Comparison of ENCODE assay signal across 9 cellular contexts in genomic region chr2:26724004-26724750, GRCh38. TPM values are rescaled to one million over a fixed set of nuclear protein-coding genes. Genes with fewer than 3 reads are reported as not detected.
DNase-seq lines count a peak whose midpoint lies in the region; FAIRE-seq and TF ChIP-seq lines count a peak whose summit lies in the region.
"Had no signal": no experiment of that assay in that cellular context is flagged by ENCODE, and none has a peak within 500 bp of the region (broad histone marks: within the 10 kb centered on the region; RNA-seq: fewer than 3 reads in every experiment).

No MANE protein-coding gene starts in this region.

- H3K4me1 ChIP-seq in BE2C (peaks cover 45% of the 10 kb centered on the region), ovary (ENCODE audit: insufficient read depth) (peaks cover 48% of the 10 kb centered on the region)

- peak overlapping the region; percentile 35 to 69 for H3K27ac ChIP-seq in ovary

- H3K9me3 ChIP-seq in BE2C (no peaks in the 10 kb centered on the region), ovary (no peaks in the 10 kb centered on the region)

- WGBS in ovary, 3 donors = 13 to 22% (median 17%) methylated on average over 14 of the region's 14 CpGs

- H3K4me3 ChIP-seq in BE2C (ENCODE audit: low read depth, low read length) (no peak overlapping the region), fibroblast of mammary gland (ENCODE audit: control insufficient read depth, low read depth, low read length) (no peak overlapping the region), ovary (no peak overlapping the region)

- peak; percentile 66 for DNase-seq in BE2C
- peak; percentile 67 for DNase-seq in RKO (ENCODE audit: low spot score)
- DNase-seq in fibroblast of mammary gland (ENCODE audit: low read depth) = peak; percentile 92
- peak; percentile 79 to 89 (median 85) for DNase-seq in ovary
- DNase-seq in NCI-H510A treated with DMSO at 0.1 percent for 48 hours (lab: John Stamatoyannopoulos, UW) = no peak
- no peak for DNase-seq in D721Med (ENCODE audit: insufficient read length, low spot score)
- no peak for DNase-seq in NCI-H524 treated with DMSO at 0.1 percent for 48 hours (lab: John Stamatoyannopoulos, UW)
- no peak for DNase-seq in activated CD4-positive, alpha-beta T cell treated with anti-CD3 and anti-CD28 coated beads for 4 hours
- DNase-seq: activated naive CD4-positive, alpha-beta T cell treated with anti-CD3 and anti-CD28 coated beads, Interleukin-2, amount 10 ng/mL, durations not matched to agents 7 days and 5 days had no signal

- TF ChIP-seq EP300 in ovary (IDR thresholded peaks at IDR 0.05) = peak; percentile 73

- intact Hi-C loops in ovary (cut with DNase I) = no loop called here

- FAIRE-seq in D721Med (lab: Jason Lieb, UNC) = no peak

- H3K27me3 ChIP-seq in BE2C (no peaks in the 10 kb centered on the region), ovary (no peaks in the 10 kb centered on the region)

- no peak for TF ChIP-seq POLR2A in ovary (IDR thresholded peaks at IDR 0.05)

- TF ChIP-seq CTCF in BE2C (IDR thresholded peaks at IDR 0.05; ENCODE audit: low read depth, low read length) (no peak), fibroblast of mammary gland (conservative IDR thresholded peaks at IDR 0.05; ENCODE audit: control insufficient read depth, insufficient read depth, low read depth, low read length) (no peak), ovary (IDR thresholded peaks at IDR 0.05) (no peak), D721Med (IDR thresholded peaks at IDR 0.05; ENCODE audit: insufficient read depth, missing control alignments) (no peak)

- H3K36me3 ChIP-seq in BE2C (peaks cover 17% of the 10 kb centered on the region), ovary (no peaks in the 10 kb centered on the region)

RNA-seq across cellular contexts. Expression of gene KCNK3, which starts 31.7 kb away (rescaled TPM):
- 58.2 TPM for polyA plus RNA-seq in BE2C (2012; ENCODE audit: insufficient read depth, insufficient read length, low read depth)
- total RNA-seq in ovary = 1 to 10 TPM; 1.1 to 5.2 (median 2.1) TPM
- 10 to 100 TPM in 1 of 2 donors, under 1 TPM in 1; 0.76 to 78.2 TPM for polyA plus RNA-seq in ovary

RNA-seq across cellular contexts. Expression of gene SLC35F6, which starts 39.9 kb away (rescaled TPM):
- polyA plus RNA-seq in BE2C (2012; ENCODE audit: insufficient read depth, insufficient read length, low read depth) = 20.8 TPM
- total RNA-seq in ovary = 10 to 100 TPM; 13.1 to 53.5 (median 26.8) TPM
- polyA plus RNA-seq in ovary = 10 to 100 TPM; 11.1 to 27.3 TPM

Comparison
In these comparisons a context has a peak if more than half of its experiments do, and no peak if none do; other contexts are left out.
1. DNase-seq: peak in BE2C (single experiment), RKO (single experiment), fibroblast of mammary gland (single experiment) and ovary (5 of 5); none in NCI-H510A treated with DMSO at 0.1 percent for 48 hours (single experiment), D721Med (single experiment), NCI-H524 treated with DMSO at 0.1 percent for 48 hours (single experiment) and activated CD4-positive, alpha-beta T cell treated with anti-CD3 and anti-CD28 coated beads for 4 hours (0 of 2).